17 cellular contexts compared by ENCODE assay signal in the genomic region with DNA sequence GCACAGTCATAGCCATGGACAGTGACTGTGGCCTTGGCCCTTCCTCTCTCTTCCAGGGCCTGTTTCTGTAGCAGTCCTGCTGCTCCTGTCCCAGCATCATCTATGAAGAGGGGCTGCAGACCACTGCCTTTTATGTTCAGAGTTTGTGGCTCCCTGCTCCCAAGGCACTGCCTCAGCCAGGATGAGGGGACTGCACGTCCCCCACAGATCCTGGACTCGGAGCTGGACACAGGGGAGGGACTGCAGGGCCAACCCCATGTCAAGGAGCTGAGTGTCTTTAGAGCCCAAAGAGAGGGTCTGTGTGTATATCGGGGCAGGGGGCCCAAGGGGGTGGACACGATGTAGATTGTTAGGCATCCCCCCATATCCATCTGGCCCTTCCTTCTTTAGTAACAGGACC.
DNase-seq lines count a peak whose midpoint lies in the region; TF ChIP-seq lines count a peak whose summit lies in the region.
"Had no signal": no experiment of that assay in that cellular context is flagged by ENCODE, and none has a peak within 500 bp of the region (broad histone marks: within the 10 kb centered on the region; RNA-seq: fewer than 3 reads in every experiment).

No MANE protein-coding gene starts in this region.

- H3K27me3 ChIP-seq in left ventricle myocardium inferior (ENCODE audit: low read depth): peaks cover 98% of the 10 kb centered on the region
- no peaks in the 10 kb centered on the region for H3K27me3 ChIP-seq in neural cell (ENCODE audit: insufficient read depth, low read depth, low read length)
- H3K27me3 ChIP-seq in tibial artery: peaks cover 0 to 47% of the 10 kb centered on the region in 2 donors

- H3K4me3 ChIP-seq in left ventricle myocardium inferior (no peak overlapping the region), coronary artery (no peak overlapping the region), neural cell (ENCODE audit: low read length) (no peak overlapping the region), tibial artery (no peak overlapping the region)
- H3K4me3 ChIP-seq: GM23338 had no signal

- intact Hi-C loops in cardiac septum (cut with DNase I): no loop called here
- intact Hi-C loops in left ventricle myocardium inferior (cut with micrococcal nuclease): no loop called here
- intact Hi-C loops in tibial artery (cut with DNase I; ENCODE audit: low total_unique reads): no loop called here

- H3K4me1 ChIP-seq in left ventricle myocardium inferior (no peaks in the 10 kb centered on the region), tibial artery (no peaks in the 10 kb centered on the region)
- H3K4me1 ChIP-seq: Caco-2 had no signal

- peaks cover 10% of the 10 kb centered on the region for H3K9me3 ChIP-seq in left ventricle myocardium inferior (replicated peaks)
- no peaks in the 10 kb centered on the region for H3K9me3 ChIP-seq in neural cell (ENCODE audit: low read length)
- H3K9me3 ChIP-seq in tibial artery: peaks cover 0 to 6% (median 6%) of the 10 kb centered on the region in 3 donors
- H3K9me3 ChIP-seq: Caco-2 had no signal

- H3K79me2 ChIP-seq in neural cell (replicated peaks; ENCODE audit: insufficient read depth, low read length): no peaks in the 10 kb centered on the region

- H3K27ac ChIP-seq in left ventricle myocardium inferior (replicated peaks) (no peak overlapping the region), coronary artery (no peak overlapping the region), neural cell (ENCODE audit: low read length) (peak overlapping the region; percentile 54), tibial artery (no peak overlapping the region)
- H3K27ac ChIP-seq: KMS-11 had no signal

- H2AFZ ChIP-seq in neural cell (ENCODE audit: low read depth, low read length): peak overlapping the region; percentile 37
- H2AFZ ChIP-seq: GM23338 had no signal

- no peak for TF ChIP-seq EP300 in neural cell (conservative IDR thresholded peaks at IDR 0.05; ENCODE audit: poor library complexity, severe bottlenecking)

- H3K36me3 ChIP-seq in left ventricle myocardium inferior (no peaks in the 10 kb centered on the region), neural cell (ENCODE audit: insufficient read depth, low read length) (no peaks in the 10 kb centered on the region), tibial artery (no peaks in the 10 kb centered on the region)

- no peak for TF ChIP-seq RAD21 in neural cell (conservative IDR thresholded peaks at IDR 0.05)

- H3K9ac ChIP-seq in neural cell (ENCODE audit: low read length): peak overlapping the region; percentile 45
- H3K9ac ChIP-seq: KMS-11 had no signal

- DNase-seq in cardiac septum (ENCODE audit: low spot score) (peak; percentile 12), left ventricle myocardium inferior (no peak), coronary artery (ENCODE audit: low spot score) (peak; percentile 33), tibial artery (peak; percentile 4 to 16), GM03348 (ENCODE audit: low spot score) (no peak), NCI-H1417 (lab: John Stamatoyannopoulos, UW) (no peak)
- DNase-seq in activated CD4-positive, alpha-beta T cell treated with anti-CD3 and anti-CD28 coated beads, Interleukin-2, amount 50 U/mL, for 1 hour: no peak
- DNase-seq: GDM1, MV-4-11, NCI-H187, NCI-H2227 treated with DMSO at 0.1 percent for 48 hours, NCI-H510A treated with DMSO at 0.1 percent for 48 hours, NCI-H774 had no signal

- H3F3A ChIP-seq in neural cell (ENCODE audit: insufficient read depth, low read length, poor library complexity, severe bottlenecking): no peaks in the 10 kb centered on the region

- no peaks in the 10 kb centered on the region for H4K20me1 ChIP-seq in neural cell (ENCODE audit: insufficient read depth)

- H3K9me2 ChIP-seq in neural cell (ENCODE audit: insufficient read depth, low read length): no peaks in the 10 kb centered on the region

- H3K4me2 ChIP-seq in neural cell (ENCODE audit: low read length): no peak overlapping the region
- H3K4me2 ChIP-seq: GM23338, KMS-11 had no signal

- TF ChIP-seq CTCF in left ventricle myocardium inferior (IDR thresholded peaks at IDR 0.05; ENCODE audit: borderline replicate concordance): no peak
- no peak for TF ChIP-seq CTCF in coronary artery (IDR thresholded peaks at IDR 0.05)
- TF ChIP-seq CTCF in neural cell (IDR thresholded peaks at IDR 0.05; ENCODE audit: poor library complexity, severe bottlenecking): no peak
- TF ChIP-seq CTCF in tibial artery (IDR thresholded peaks at IDR 0.05): no peak

TF ChIP-seq in neural cell, 6 proteins besides CTCF, POLR2A, EP300 and RAD21:
- TF ChIP-seq MXI1 (conservative IDR thresholded peaks at IDR 0.05; ENCODE audit: poor library complexity, severe bottlenecking) (no peak), SMC3 (conservative IDR thresholded peaks at IDR 0.05; ENCODE audit: poor library complexity) (no peak), POLR2AphosphoS5 (IDR thresholded peaks at IDR 0.05) (no peak), TAF1 (IDR thresholded peaks at IDR 0.05; ENCODE audit: low read depth) (no peak), EZH2 (IDR thresholded peaks at IDR 0.05; ENCODE audit: borderline replicate concordance, insufficient read depth, low read length, poor library complexity, severe bottlenecking) (no peak)
- TF ChIP-seq, protein P1, sequence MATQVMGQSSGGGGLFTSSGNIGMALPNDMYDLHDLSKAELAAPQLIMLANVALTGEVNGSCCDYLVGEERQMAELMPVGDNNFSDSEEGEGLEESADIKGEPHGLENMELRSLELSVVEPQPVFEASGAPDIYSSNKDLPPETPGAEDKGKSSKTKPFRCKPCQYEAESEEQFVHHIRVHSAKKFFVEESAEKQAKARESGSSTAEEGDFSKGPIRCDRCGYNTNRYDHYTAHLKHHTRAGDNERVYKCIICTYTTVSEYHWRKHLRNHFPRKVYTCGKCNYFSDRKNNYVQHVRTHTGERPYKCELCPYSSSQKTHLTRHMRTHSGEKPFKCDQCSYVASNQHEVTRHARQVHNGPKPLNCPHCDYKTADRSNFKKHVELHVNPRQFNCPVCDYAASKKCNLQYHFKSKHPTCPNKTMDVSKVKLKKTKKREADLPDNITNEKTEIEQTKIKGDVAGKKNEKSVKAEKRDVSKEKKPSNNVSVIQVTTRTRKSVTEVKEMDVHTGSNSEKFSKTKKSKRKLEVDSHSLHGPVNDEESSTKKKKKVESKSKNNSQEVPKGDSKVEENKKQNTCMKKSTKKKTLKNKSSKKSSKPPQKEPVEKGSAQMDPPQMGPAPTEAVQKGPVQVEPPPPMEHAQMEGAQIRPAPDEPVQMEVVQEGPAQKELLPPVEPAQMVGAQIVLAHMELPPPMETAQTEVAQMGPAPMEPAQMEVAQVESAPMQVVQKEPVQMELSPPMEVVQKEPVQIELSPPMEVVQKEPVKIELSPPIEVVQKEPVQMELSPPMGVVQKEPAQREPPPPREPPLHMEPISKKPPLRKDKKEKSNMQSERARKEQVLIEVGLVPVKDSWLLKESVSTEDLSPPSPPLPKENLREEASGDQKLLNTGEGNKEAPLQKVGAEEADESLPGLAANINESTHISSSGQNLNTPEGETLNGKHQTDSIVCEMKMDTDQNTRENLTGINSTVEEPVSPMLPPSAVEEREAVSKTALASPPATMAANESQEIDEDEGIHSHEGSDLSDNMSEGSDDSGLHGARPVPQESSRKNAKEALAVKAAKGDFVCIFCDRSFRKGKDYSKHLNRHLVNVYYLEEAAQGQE (IDR thresholded peaks at IDR 0.05; ENCODE audit: borderline replicate concordance): no peak
TF ChIP-seq in neural cell: peak in this region for 0.

Comparison
In these comparisons a context has a peak if more than half of its experiments do, and no peak if none do; other contexts are left out.
1. DNase-seq: peak in cardiac septum (single experiment), coronary artery (single experiment) and tibial artery (2 of 2); none in left ventricle myocardium inferior (single experiment), GM03348 (single experiment), activated CD4-positive, alpha-beta T cell treated with anti-CD3 and anti-CD28 coated beads, Interleukin-2, amount 50 U/mL, for 1 hour (single experiment) and NCI-H1417 (0 of 3).